Comparison of ENCODE assay signal across 21 cellular contexts in genomic region chr11:3133456-3134217, GRCh38. TPM values are rescaled to one million over a fixed set of nuclear protein-coding genes. Genes with fewer than 3 reads are reported as not detected.
DNase-seq lines count a peak whose midpoint lies in the region; ATAC-seq and TF ChIP-seq lines count a peak whose summit lies in the region.
"Had no signal": no experiment of that assay in that cellular context is flagged by ENCODE, and none has a peak within 500 bp of the region (broad histone marks: within the 10 kb centered on the region; RNA-seq: fewer than 3 reads in every experiment).

No MANE protein-coding gene starts in this region.

- TF ChIP-seq POLR2A in NB4 (IDR thresholded peaks at IDR 0.05; ENCODE audit: extremely low read depth, insufficient read length), result no peak

- H3K4me1 Mint-ChIP-seq in endothelial cell (ENCODE audit: unreplicated experiment), result peaks cover 3% of the 10 kb centered on the region
- H3K4me1 Mint-ChIP-seq: activated CD4-positive, alpha-beta memory T cell treated with anti-CD3 and anti-CD28 coated beads, Interleukin-2, amount 10 ng/mL, durations not matched to agents 7 days and 5 days had no signal

- no peak overlapping the region for H3K4me3 Mint-ChIP-seq in endothelial cell (ENCODE audit: unreplicated experiment)
- H3K4me3 Mint-ChIP-seq: activated CD4-positive, alpha-beta memory T cell treated with anti-CD3 and anti-CD28 coated beads, Interleukin-2, amount 10 ng/mL, durations not matched to agents 7 days and 5 days; activated naive CD8-positive, alpha-beta T cell treated with anti-CD3 and anti-CD28 coated beads for 36 hours; activated T-cell treated with anti-CD3 and anti-CD28 coated beads, Interleukin-2, amount 50 U/mL, for 4 hours; HFFc6; nephron; T-helper 1 cell treated with Interleukin-12 subunit alpha and Interleukin-12 subunit beta and Interleukin-4 antibody, amounts not matched to agents 30 μg/mL and 1 μg/mL, for 36 hours had no signal

- peaks cover 66% of the 10 kb centered on the region for H3K4me1 ChIP-seq in BLaER1
- H3K4me1 ChIP-seq in heart right ventricle, result peaks cover 15 to 58% (median 33%) of the 10 kb centered on the region in 9 donors
- H3K4me1 ChIP-seq in neuronal stem cell (ENCODE audit: control insufficient read depth in 2 of 2, insufficient read depth in 1 of 2, low read depth in 1 of 2, low read length in 2 of 2), result peaks cover 4 to 18% of the 10 kb centered on the region in 2 donors
- H3K4me1 ChIP-seq: prostate gland had no signal

- H3K18ac ChIP-seq in neuronal stem cell (ENCODE audit: low read length), result peak overlapping the region; percentile 24

- H3K27ac ChIP-seq in BLaER1 (peak overlapping the region; percentile 59), heart right ventricle (peak overlapping the region in 4 of 10 donors; percentile 12 to 30 (median 26)), neuronal stem cell (replicated peaks; ENCODE audit: low read length) (no peak overlapping the region)
- H3K27ac ChIP-seq: prostate gland, SJCRH30, thoracic aorta had no signal

- H3K36me3 Mint-ChIP-seq in endothelial cell (ENCODE audit: low read depth, unreplicated experiment), result no peaks in the 10 kb centered on the region
- H3K36me3 Mint-ChIP-seq: activated naive CD8-positive, alpha-beta T cell treated with anti-CD3 and anti-CD28 coated beads for 36 hours had no signal

- H3K9ac ChIP-seq in BLaER1 (no peak overlapping the region), neuronal stem cell (ENCODE audit: low read depth, low read length, poor library complexity) (no peak overlapping the region)

- no peak overlapping the region for H3K27ac Mint-ChIP-seq in endothelial cell (ENCODE audit: unreplicated experiment)
- H3K27ac Mint-ChIP-seq: activated CD4-positive, alpha-beta memory T cell treated with anti-CD3 and anti-CD28 coated beads, Interleukin-2, amount 10 ng/mL, durations not matched to agents 7 days and 5 days; activated naive CD8-positive, alpha-beta T cell treated with anti-CD3 and anti-CD28 coated beads for 36 hours; HFFc6; nephron; T-helper 1 cell treated with Interleukin-12 subunit alpha and Interleukin-12 subunit beta and Interleukin-4 antibody, amounts not matched to agents 30 μg/mL and 1 μg/mL, for 36 hours had no signal

- peaks cover 21% of the 10 kb centered on the region for H3K79me1 ChIP-seq in neuronal stem cell (ENCODE audit: low read depth, low read length)

- H3K9me3 ChIP-seq in BLaER1 (no peaks in the 10 kb centered on the region), heart right ventricle (no peaks in the 10 kb centered on the region), neuronal stem cell (replicated peaks in 1 of 2; ENCODE audit: control insufficient read depth in 2 of 2, insufficient read depth in 1 of 2, low read depth in 1 of 2, low read length in 2 of 2) (no peaks in the 10 kb centered on the region)
- H3K9me3 ChIP-seq: prostate gland, SJCRH30, thoracic aorta had no signal

- no peak overlapping the region for H3K4me3 ChIP-seq in BLaER1
- H3K4me3 ChIP-seq in NB4 (ENCODE audit: low read depth, low read length), result no peak overlapping the region
- H3K4me3 ChIP-seq in heart right ventricle, result no peak overlapping the region
- H3K4me3 ChIP-seq in neuronal stem cell (ENCODE audit: low read length in 2 of 2), result no peak overlapping the region
- H3K4me3 ChIP-seq: prostate gland, SJCRH30, thoracic aorta had no signal

- DNase-seq in NB4 (ENCODE audit: low read depth) (peak; percentile 71), heart right ventricle (peak in 1 of 2 donors; percentile 13), neuronal stem cell (ENCODE audit: low spot score) (no peak), NCI-H1436 (lab: John Stamatoyannopoulos, UW) (no peak), NCI-H1092 (lab: John Stamatoyannopoulos, UW) (no peak), SK-N-DZ (ENCODE audit: low spot score) (no peak), endothelial cell (ENCODE audit: low spot score) (no peak)
- DNase-seq: activated CD4-positive, alpha-beta memory T cell treated with anti-CD3 and anti-CD28 coated beads, Interleukin-2, amount 10 ng/mL, durations not matched to agents 7 days and 5 days; activated CD4-positive, CD25-positive, alpha-beta regulatory T cell; activated naive CD8-positive, alpha-beta T cell treated with anti-CD3 and anti-CD28 coated beads for 36 hours; activated T-cell treated with anti-CD3 and anti-CD28 coated beads, Interleukin-2, amount 50 U/mL, for 4 hours; DND-41; HFFc6; NCI-H1417; SJCRH30; stimulated activated CD4-positive, alpha-beta T cell treated with anti-CD3 and anti-CD28 coated beads, Interleukin-12 subunit alpha, Interleukin-12 subunit beta, amount 100 ng/mL, for 4 hours had no signal

- no peaks in the 10 kb centered on the region for H3K9me3 Mint-ChIP-seq in endothelial cell (ENCODE audit: unreplicated experiment)
- H3K9me3 Mint-ChIP-seq: activated CD4-positive, alpha-beta memory T cell treated with anti-CD3 and anti-CD28 coated beads, Interleukin-2, amount 10 ng/mL, durations not matched to agents 7 days and 5 days; activated naive CD8-positive, alpha-beta T cell treated with anti-CD3 and anti-CD28 coated beads for 36 hours; activated T-cell treated with anti-CD3 and anti-CD28 coated beads, Interleukin-2, amount 50 U/mL, for 4 hours; HFFc6; nephron; T-helper 1 cell treated with Interleukin-12 subunit alpha and Interleukin-12 subunit beta and Interleukin-4 antibody, amounts not matched to agents 30 μg/mL and 1 μg/mL, for 36 hours had no signal

- peak overlapping the region; percentile 24 for H4K91ac ChIP-seq in neuronal stem cell (ENCODE audit: low read depth, low read length, poor library complexity)

- no peak overlapping the region for H3K4ac ChIP-seq in neuronal stem cell (ENCODE audit: low read length)

- H4K8ac ChIP-seq in neuronal stem cell (ENCODE audit: low read depth, low read length), result peak overlapping the region; percentile 57

- peaks cover 53% of the 10 kb centered on the region for H4K20me1 ChIP-seq in BLaER1

- TF ChIP-seq CTCF in NB4 (IDR thresholded peaks at IDR 0.05; ENCODE audit: low read depth, low read length), result no peak
- no peak for TF ChIP-seq CTCF in heart right ventricle (IDR thresholded peaks at IDR 0.05)
- TF ChIP-seq CTCF in endothelial cell (IDR thresholded peaks at IDR 0.05; ENCODE audit: unreplicated experiment), result no peak

- H3K4me2 ChIP-seq in BLaER1, result peak overlapping the region; percentile 96
- no peak overlapping the region for H3K4me2 ChIP-seq in neuronal stem cell (ENCODE audit: insufficient read depth, low read length, poor library complexity, severe bottlenecking)

- ATAC-seq in heart right ventricle, result peak in 6 of 8 donors; percentile 13 to 46 (median 18)
- ATAC-seq: activated T-cell treated with anti-CD3 and anti-CD28 coated beads, Interleukin-2, amount 50 U/mL, for 4 hours had no signal

- no peak overlapping the region for H2BK5ac ChIP-seq in neuronal stem cell (ENCODE audit: low read length)

- peak overlapping the region; percentile 76 for H2AK5ac ChIP-seq in neuronal stem cell (ENCODE audit: low read depth, low read length)

- H2BK12ac ChIP-seq in neuronal stem cell (ENCODE audit: low read length), result no peak overlapping the region

- 79 to 82% methylated on average over 15 of the region's 15 CpGs for WGBS in heart right ventricle, 2 donors
- no CpG with 5 or more reads among the region's 15 CpGs for WGBS in neuronal stem cell (ENCODE audit: extremely low coverage in 2 of 2, insufficient read length in 2 of 2, insufficient replicate concordance in 1 of 2), 2 donors

- H3K27me3 ChIP-seq in BLaER1 (no peaks in the 10 kb centered on the region), heart right ventricle (no peaks in the 10 kb centered on the region), neuronal stem cell (ENCODE audit: control insufficient read depth in 3 of 3, insufficient read depth in 3 of 3, low read depth in 1 of 3, low read length in 3 of 3) (no peaks in the 10 kb centered on the region)
- H3K27me3 ChIP-seq: SJCRH30 had no signal

- no peak overlapping the region for H2BK15ac ChIP-seq in neuronal stem cell (ENCODE audit: low read length)

- no peak overlapping the region for H3K23ac ChIP-seq in neuronal stem cell (ENCODE audit: low read depth, low read length, poor library complexity)

- no peak overlapping the region for H2AFZ ChIP-seq in neuronal stem cell (ENCODE audit: low read length)

- H3K14ac ChIP-seq in neuronal stem cell (ENCODE audit: low read length), result peak overlapping the region; percentile 79

- peaks cover 8% of the 10 kb centered on the region for H3K27me3 Mint-ChIP-seq in endothelial cell (ENCODE audit: unreplicated experiment)
- H3K27me3 Mint-ChIP-seq: activated CD4-positive, alpha-beta memory T cell treated with anti-CD3 and anti-CD28 coated beads, Interleukin-2, amount 10 ng/mL, durations not matched to agents 7 days and 5 days; activated naive CD8-positive, alpha-beta T cell treated with anti-CD3 and anti-CD28 coated beads for 36 hours had no signal

- no peak overlapping the region for H2BK120ac ChIP-seq in neuronal stem cell (ENCODE audit: low read depth, low read length)

- intact Hi-C loops in heart right ventricle (cut with DNase I), result no loop called here

- 0 out of 2 replicates have a peak, but pooled peaks cover 4% of the 10 kb centered on the region for H3K36me3 ChIP-seq in BLaER1
- peaks cover 0 to 5% (median 0%) of the 10 kb centered on the region in 9 donors for H3K36me3 ChIP-seq in heart right ventricle
- no peaks in the 10 kb centered on the region for H3K36me3 ChIP-seq in neuronal stem cell (replicated peaks in 1 of 2; ENCODE audit: control insufficient read depth in 2 of 2, insufficient read depth in 2 of 2, low read length in 2 of 2)
- H3K36me3 ChIP-seq: prostate gland, SJCRH30 had no signal

RNA-seq across cellular contexts. Expression of gene OSBPL5, which starts 31.5 kb away (rescaled TPM):
- total RNA-seq in heart right ventricle, result 10 to 100 TPM; 12.7 to 18.2 (median 15.5) TPM
- polyA plus RNA-seq in heart right ventricle, result 10 to 100 TPM; 10.4 to 18.7 TPM
- polyA plus RNA-seq in neuronal stem cell (2013, experiment 1 of 2), result 9.5 TPM
- 9.7 TPM for polyA plus RNA-seq in neuronal stem cell (2013, experiment 2 of 2)
- 8.8 and 13.4 TPM in 2 replicates for polyA plus RNA-seq in SK-N-DZ (2014; cell fraction: cytosol; rRNA removed)
- 54.1 and 79.0 TPM in 2 replicates for polyA plus RNA-seq in SK-N-DZ (2014; cell fraction: nucleus; rRNA removed)
- total RNA-seq in endothelial cell (ENCODE audit: unreplicated experiment), result 55.2 TPM
